Comparison of ENCODE assay signal across 26 cellular contexts in the genomic region with DNA sequence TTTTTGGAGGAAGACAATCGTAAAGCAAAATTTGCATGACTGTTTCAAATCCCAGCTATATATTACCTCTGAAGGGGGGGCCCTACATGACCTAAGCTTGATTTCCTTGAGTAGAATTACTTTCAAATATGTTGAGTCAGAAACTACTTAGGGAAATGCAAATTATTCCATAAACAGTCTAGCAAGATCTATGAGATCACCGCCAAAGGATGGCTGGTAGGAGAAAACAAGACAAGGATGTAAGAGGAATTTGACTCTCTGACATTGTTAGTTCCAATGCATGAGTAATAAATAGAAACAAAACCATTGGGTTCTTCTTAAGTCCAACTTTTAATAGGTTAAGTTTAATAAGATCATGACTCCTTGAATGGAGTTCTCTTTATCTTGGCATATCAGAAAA.
"Had no signal": no experiment of that assay in that cellular context is flagged by ENCODE, and none has a peak within 500 bp of the region (broad histone marks: within the 10 kb centered on the region; RNA-seq: fewer than 3 reads in every experiment).

No MANE protein-coding gene starts in this region.

- ATAC-seq: esophagus mucosa; heart right ventricle; left cardiac atrium; left ventricle myocardium superior; lower lobe of right lung; mucosa of descending colon; natural killer cell treated with Interleukin-12 subunit alpha and Interleukin-12 subunit beta and Interleukin-15 and Interleukin-18, amount 100 ng/mL, for 72 hours; pancreas; right lobe of liver; stimulated activated effector memory CD8-positive, alpha-beta T cell treated with anti-CD3 and anti-CD28 coated beads, Interleukin-12 subunit alpha, Interleukin-12 subunit beta, amount 100 ng/mL, for 72 hours had no signal

- DNase-seq: dermis blood vessel endothelial cell; effector memory CD4-positive, alpha-beta T cell; foreskin melanocyte; glutamatergic neuron; heart right ventricle; hippocampal formation; left cardiac atrium; left ventricle myocardium superior; lower lobe of right lung; mucosa of descending colon; naive B cell; pancreas; right lobe of liver; small intestine; stimulated activated CD4-positive, alpha-beta T cell treated with anti-CD3 and anti-CD28 coated beads, Interleukin-1b, Interleukin-23, amount 100 ng/mL, for 48 hours; stimulated activated CD4-positive, alpha-beta T cell treated with anti-CD3 and anti-CD28 coated beads, Interleukin-4, amount 100 ng/mL, for 1 hour; stimulated activated naive CD4-positive, alpha-beta T cell treated with Interleukin-2 at 50 U/mL for 16 hours; stomach; thyroid gland had no signal

- H3K27ac ChIP-seq: coronary artery, heart right ventricle, lower lobe of right lung, neutrophil, pancreas, right lobe of liver, stomach, thyroid gland, vagina had no signal

- H3K36me3 ChIP-seq: heart right ventricle, lower lobe of right lung, neutrophil, pancreas, right lobe of liver, stomach, thyroid gland, vagina had no signal

- H3K4me3 ChIP-seq: coronary artery, heart right ventricle, lower lobe of right lung, mucosa of descending colon, pancreas, right lobe of liver, stomach, thyroid gland, vagina had no signal

- H3K27me3 ChIP-seq: heart right ventricle, neutrophil, pancreas, right lobe of liver, stomach, thyroid gland, vagina had no signal

- FAIRE-seq: islet of Langerhans, pancreas, small intestine had no signal

- H3K4me1 ChIP-seq: heart right ventricle, lower lobe of right lung, pancreas, right lobe of liver, stomach, thyroid gland, vagina had no signal
